In the genomic region with DNA sequence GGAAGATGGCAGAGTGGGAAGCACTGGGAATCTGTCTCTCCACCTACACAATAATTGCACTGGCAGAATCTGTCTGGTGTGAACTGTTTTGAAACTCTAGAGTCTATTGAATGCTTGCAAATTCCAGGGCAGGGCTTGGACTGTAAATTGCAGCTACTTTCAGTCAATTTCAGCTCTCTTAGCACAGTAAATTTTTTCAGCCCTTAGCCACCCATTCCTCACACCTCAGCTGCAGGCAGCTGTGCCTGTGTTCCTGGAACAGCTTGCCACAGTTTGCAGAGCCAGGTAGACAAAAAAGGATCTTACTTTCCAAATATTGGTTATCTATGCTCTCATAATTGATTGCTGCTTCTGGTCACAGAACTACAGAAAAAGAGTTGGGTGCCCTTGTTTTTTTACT, we compare ENCODE assay signal across 16 cellular contexts. TPM values are rescaled to one million over a fixed set of nuclear protein-coding genes. Genes with fewer than 3 reads are reported as not detected.
A peak's percentile ranks its signal among the peaks of the same experiment; 100 is the strongest.
DNase-seq lines count a peak whose midpoint lies in the region; ATAC-seq and TF ChIP-seq lines count a peak whose summit lies in the region.
"Had no signal": no experiment of that assay in that cellular context is flagged by ENCODE, and none has a peak within 500 bp of the region (broad histone marks: within the 10 kb centered on the region; RNA-seq: fewer than 3 reads in every experiment).

No MANE protein-coding gene starts in this region.

- H3K9me3 ChIP-seq in mammary epithelial cell (replicated peaks; ENCODE audit: insufficient read depth, low read length) (peaks cover 3% of the 10 kb centered on the region), neuronal stem cell (replicated peaks in 1 of 2; ENCODE audit: control insufficient read depth in 2 of 2, insufficient read depth in 1 of 2, low read depth in 1 of 2, low read length in 2 of 2) (peaks cover under 1 to 5% of the 10 kb centered on the region in 2 donors)

- no peak overlapping the region for H4K91ac ChIP-seq in neuronal stem cell (ENCODE audit: low read depth, low read length, poor library complexity)

- no peak overlapping the region for H3K23ac ChIP-seq in neuronal stem cell (ENCODE audit: low read depth, low read length, poor library complexity)

- no peak overlapping the region for H4K8ac ChIP-seq in neuronal stem cell (ENCODE audit: low read depth, low read length)

- in situ Hi-C loops in mammary epithelial cell (cut with MboI; ENCODE audit: low sequenced_read_pairs in 2 of 2), result no loop called here

- no peak overlapping the region for H2BK12ac ChIP-seq in neuronal stem cell (ENCODE audit: low read length)

- H2BK120ac ChIP-seq in neuronal stem cell (ENCODE audit: low read depth, low read length), result no peak overlapping the region

- H3K36me3 ChIP-seq in mammary epithelial cell (ENCODE audit: insufficient read depth, low read length) (no peaks in the 10 kb centered on the region), neuronal stem cell (replicated peaks in 1 of 2; ENCODE audit: control insufficient read depth in 2 of 2, insufficient read depth in 2 of 2, low read length in 2 of 2) (no peaks in the 10 kb centered on the region)

- CTCF ChIA-PET in mammary epithelial cell (lab: Charles Lee; ENCODE audit: low non-redundant PET) (no interaction called here), MCF 10A (lab: Yijun Ruan, JAX) (interaction anchor here (0.5 kb wide), 1 partner anchor 57 kb away, joined by 4 read pairs; no protein-coding TSS in a partner anchor)

- H3K27me3 Mint-ChIP-seq in MCF 10A (ENCODE audit: insufficient read depth, unreplicated experiment) (no peaks in the 10 kb centered on the region), type B pancreatic cell (no peaks in the 10 kb centered on the region)
- no peaks in the 10 kb centered on the region for H3K27me3 Mint-ChIP-seq in activated T-cell treated with anti-CD3 and anti-CD28 coated beads, Interleukin-2, amount 50 U/mL, for 4 hours (ENCODE audit: low read depth)

- no peaks in the 10 kb centered on the region for H3K79me2 ChIP-seq in mammary epithelial cell (ENCODE audit: insufficient read depth, low read length)

- H3K4me3 Mint-ChIP-seq in MCF 10A (ENCODE audit: unreplicated experiment), result no peak overlapping the region
- H3K4me3 Mint-ChIP-seq in type B pancreatic cell, result no peak overlapping the region
- no peak overlapping the region for H3K4me3 Mint-ChIP-seq in activated T-cell treated with anti-CD3 and anti-CD28 coated beads, Interleukin-2, amount 50 U/mL, for 4 hours

- H3K27ac ChIP-seq in mammary epithelial cell (ENCODE audit: insufficient read depth, low read depth, low read length), result no peak overlapping the region
- H3K27ac ChIP-seq in neuronal stem cell (replicated peaks; ENCODE audit: low read length), result no peak overlapping the region

- no peak overlapping the region for H3K4me2 ChIP-seq in mammary epithelial cell (ENCODE audit: insufficient read depth, low read depth, low read length)
- no peak overlapping the region for H3K4me2 ChIP-seq in neuronal stem cell (ENCODE audit: insufficient read depth, low read length, poor library complexity, severe bottlenecking)

- H4K20me1 ChIP-seq in mammary epithelial cell (ENCODE audit: insufficient read depth, low read length), result no peaks in the 10 kb centered on the region

- dilution Hi-C loops in mammary epithelial cell (cut with HindIII; ENCODE audit: low sequenced_read_pairs), result no loop called here

- H3K4me3 ChIP-seq in mammary epithelial cell (replicated peaks in 1 of 3; ENCODE audit: insufficient read depth in 1 of 3, low read depth in 2 of 3, low read length in 3 of 3) (no peak overlapping the region), neuronal stem cell (ENCODE audit: low read length in 2 of 2) (no peak overlapping the region)

- H2AK5ac ChIP-seq in neuronal stem cell (ENCODE audit: low read depth, low read length), result no peak overlapping the region

- H3K79me1 ChIP-seq in neuronal stem cell (ENCODE audit: low read depth, low read length), result no peaks in the 10 kb centered on the region

- H3K4ac ChIP-seq in neuronal stem cell (ENCODE audit: low read length), result no peak overlapping the region

- intact Hi-C loops in mammary epithelial cell (cut with micrococcal nuclease), result no loop called here
- intact Hi-C loops in MCF 10A (cut with micrococcal nuclease), result no loop called here

- H3K4me1 Mint-ChIP-seq in MCF 10A (ENCODE audit: insufficient read depth, unreplicated experiment) (peaks cover 5% of the 10 kb centered on the region), type B pancreatic cell (ENCODE audit: unreplicated experiment) (peaks cover 16% of the 10 kb centered on the region)
- H3K4me1 Mint-ChIP-seq in activated T-cell treated with anti-CD3 and anti-CD28 coated beads, Interleukin-2, amount 50 U/mL, for 4 hours (ENCODE audit: low read depth), result peaks cover 5% of the 10 kb centered on the region

- no peak for TF ChIP-seq CTCF in mammary epithelial cell (conservative IDR thresholded peaks at IDR 0.05 in 1 of 2, IDR thresholded peaks at IDR 0.05 in 1 of 2; ENCODE audit: extremely low read depth in 1 of 2, insufficient read depth in 1 of 2, low read depth in 1 of 2, low read length in 2 of 2)
- TF ChIP-seq CTCF in MCF 10A (IDR thresholded peaks at IDR 0.05; ENCODE audit: unreplicated experiment), result no peak
- no peak for TF ChIP-seq CTCF in type B pancreatic cell (conservative IDR thresholded peaks at IDR 0.05)

- no peak overlapping the region for H2BK5ac ChIP-seq in neuronal stem cell (ENCODE audit: low read length)

- no peak overlapping the region for H3K27ac Mint-ChIP-seq in MCF 10A (ENCODE audit: low read depth, unreplicated experiment)
- H3K27ac Mint-ChIP-seq in type B pancreatic cell, result peak overlapping the region; percentile 61

- BruUV-seq in mammary epithelial cell (replicated peaks; lab: Mats Ljungman, UMichigan), result no TSS peak
- no TSS peak for BruUV-seq in MCF 10A (replicated peaks; lab: Mats Ljungman, UMichigan)

- H3K27me3 ChIP-seq in mammary epithelial cell (ENCODE audit: insufficient read depth, low read length) (no peaks in the 10 kb centered on the region), neuronal stem cell (ENCODE audit: control insufficient read depth in 3 of 3, insufficient read depth in 3 of 3, low read depth in 1 of 3, low read length in 3 of 3) (no peaks in the 10 kb centered on the region)

- DNase-seq in mammary epithelial cell, result no peak
- DNase-seq in MCF 10A (ENCODE audit: unreplicated experiment), result no peak
- DNase-seq in inferior parietal cortex (ENCODE audit: extremely low spot score), result peak; percentile 41
- DNase-seq in neuronal stem cell (ENCODE audit: low spot score), result no peak
- no peak for DNase-seq in type B pancreatic cell (ENCODE audit: extremely low spot score, unreplicated experiment)
- DNase-seq in NCI-H82 (lab: John Stamatoyannopoulos, UW), result no peak
- DNase-seq in activated T-cell treated with anti-CD3 and anti-CD28 coated beads, Interleukin-2, amount 50 U/mL, for 4 hours, result no peak
- DNase-seq in NCI-H1930 (lab: John Stamatoyannopoulos, UW), result no peak
- DNase-seq: 8988T, C1 segment of cervical spinal cord, IMR-90, Kasumi-1, NCI-H1105 treated with DMSO at 0.1 percent for 48 hours, NCI-H1694 treated with DMSO at 0.1 percent for 48 hours, NCI-H446, RPMI8226 had no signal

- no peak overlapping the region for H2BK15ac ChIP-seq in neuronal stem cell (ENCODE audit: low read length)

- H3K36me3 Mint-ChIP-seq in MCF 10A (ENCODE audit: insufficient read depth, unreplicated experiment), result no peaks in the 10 kb centered on the region
- H3K36me3 Mint-ChIP-seq in type B pancreatic cell, result peaks cover 7% of the 10 kb centered on the region
- peaks cover 4% of the 10 kb centered on the region for H3K36me3 Mint-ChIP-seq in activated T-cell treated with anti-CD3 and anti-CD28 coated beads, Interleukin-2, amount 50 U/mL, for 4 hours (ENCODE audit: insufficient read depth)

- no peak for ATAC-seq in activated T-cell treated with anti-CD3 and anti-CD28 coated beads, Interleukin-2, amount 50 U/mL, for 4 hours

- H3K18ac ChIP-seq in neuronal stem cell (ENCODE audit: low read length), result no peak overlapping the region

- no peak overlapping the region for H3K14ac ChIP-seq in neuronal stem cell (ENCODE audit: low read length)

- H3K4me1 ChIP-seq in mammary epithelial cell (ENCODE audit: insufficient read depth, low read length) (peaks cover 4% of the 10 kb centered on the region), neuronal stem cell (ENCODE audit: control insufficient read depth in 2 of 2, insufficient read depth in 1 of 2, low read depth in 1 of 2, low read length in 2 of 2) (peaks cover 2 to 5% of the 10 kb centered on the region in 2 donors)

- no peak overlapping the region for H3K9ac ChIP-seq in mammary epithelial cell (ENCODE audit: insufficient read depth, low read length)
- no peak overlapping the region for H3K9ac ChIP-seq in neuronal stem cell (ENCODE audit: low read depth, low read length, poor library complexity)

- POLR2A ChIA-PET in MCF 10A (lab: Yijun Ruan, JAX), result interaction anchor here (0.7 kb wide), 1 partner anchor 239 kb away, joined by 3 read pairs; no protein-coding TSS in a partner anchor

- H3K9me3 Mint-ChIP-seq in MCF 10A (ENCODE audit: unreplicated experiment) (peaks cover 10% of the 10 kb centered on the region), type B pancreatic cell (peaks cover 8% of the 10 kb centered on the region)
- peaks cover 6% of the 10 kb centered on the region for H3K9me3 Mint-ChIP-seq in activated T-cell treated with anti-CD3 and anti-CD28 coated beads, Interleukin-2, amount 50 U/mL, for 4 hours

- H2AFZ ChIP-seq in mammary epithelial cell (ENCODE audit: low read depth, low read length), result peak overlapping the region; percentile 40
- peak overlapping the region; percentile 56 for H2AFZ ChIP-seq in neuronal stem cell (ENCODE audit: low read length)

RNA-seq across cellular contexts. Expression of gene MMP19, which starts 33.4 kb away (rescaled TPM):
- total RNA-seq in mammary epithelial cell (1 to 10 TPM in 1 of 2 donors, under 1 TPM in 1; 0.33 to 2.1 TPM), MCF 10A (2022) (3.3 and 3.7 TPM in 2 replicates), type B pancreatic cell (ENCODE audit: low replicate concordance) (0.38 and 0.48 TPM in 2 replicates)
- 0.74 TPM for polyA plus RNA-seq in mammary epithelial cell
- not detected for polyA minus RNA-seq in mammary epithelial cell
- 0.24 TPM for polyA plus RNA-seq in neuronal stem cell (2013, experiment 1 of 2)
- polyA plus RNA-seq in neuronal stem cell (2013, experiment 2 of 2), result 0.21 TPM
- total RNA-seq in activated T-cell treated with anti-CD3 and anti-CD28 coated beads, Interleukin-2, amount 50 U/mL, for 4 hours, result not detected

RNA-seq across cellular contexts. Expression of gene DNAJC14, which starts 46.7 kb away (rescaled TPM):
- total RNA-seq in mammary epithelial cell (10 to 100 TPM; 24.3 to 40.8 TPM), MCF 10A (2022) (27.3 and 29.9 TPM in 2 replicates), type B pancreatic cell (ENCODE audit: low replicate concordance) (30.0 and 34.6 TPM in 2 replicates)
- polyA plus RNA-seq in mammary epithelial cell, result 7.5 TPM
- polyA minus RNA-seq in mammary epithelial cell, result 64.0 TPM
- 16.5 TPM for polyA plus RNA-seq in neuronal stem cell (2013, experiment 1 of 2)
- polyA plus RNA-seq in neuronal stem cell (2013, experiment 2 of 2), result 16.1 TPM
- 10 to 100 TPM; 32.4 to 38.2 (median 33.5) TPM for total RNA-seq in activated T-cell treated with anti-CD3 and anti-CD28 coated beads, Interleukin-2, amount 50 U/mL, for 4 hours

RNA-seq across cellular contexts. Expression of gene PYM1, which starts 51.6 kb away (rescaled TPM):
- total RNA-seq in mammary epithelial cell (10 to 100 TPM; 37.2 to 38.0 TPM), MCF 10A (2022) (50.5 and 56.5 TPM in 2 replicates), type B pancreatic cell (ENCODE audit: low replicate concordance) (28.0 and 33.7 TPM in 2 replicates)
- 47.8 TPM for polyA plus RNA-seq in mammary epithelial cell
- 28.7 TPM for polyA minus RNA-seq in mammary epithelial cell
- polyA plus RNA-seq in neuronal stem cell (2013, experiment 1 of 2), result 50.0 TPM
- polyA plus RNA-seq in neuronal stem cell (2013, experiment 2 of 2), result 49.6 TPM
- 10 to 100 TPM; 24.9 to 30.0 (median 28.4) TPM for total RNA-seq in activated T-cell treated with anti-CD3 and anti-CD28 coated beads, Interleukin-2, amount 50 U/mL, for 4 hours

RNA-seq across cellular contexts. Expression of gene DGKA, which starts 54.9 kb away (rescaled TPM):
- total RNA-seq in mammary epithelial cell (100 to 1,000 TPM; 204 to 378 TPM), MCF 10A (2022) (177 and 236 TPM in 2 replicates), type B pancreatic cell (ENCODE audit: low replicate concordance) (28.6 and 46.6 TPM in 2 replicates)
- polyA plus RNA-seq in mammary epithelial cell, result 195 TPM
- polyA minus RNA-seq in mammary epithelial cell, result 263 TPM
- 11.5 TPM for polyA plus RNA-seq in neuronal stem cell (2013, experiment 1 of 2)
- polyA plus RNA-seq in neuronal stem cell (2013, experiment 2 of 2), result 10.1 TPM
- total RNA-seq in activated T-cell treated with anti-CD3 and anti-CD28 coated beads, Interleukin-2, amount 50 U/mL, for 4 hours, result 100 to 1,000 TPM; 132 to 164 (median 153) TPM

RNA-seq across cellular contexts. Expression of gene ORMDL2, which starts 58.3 kb away (rescaled TPM):
- total RNA-seq in mammary epithelial cell (10 to 100 TPM; 24.3 to 91.3 TPM), MCF 10A (2022) (54.6 and 55.9 TPM in 2 replicates), type B pancreatic cell (ENCODE audit: low replicate concordance) (50.9 and 76.1 TPM in 2 replicates)
- polyA plus RNA-seq in mammary epithelial cell, result 97.6 TPM
- 105 TPM for polyA minus RNA-seq in mammary epithelial cell
- polyA plus RNA-seq in neuronal stem cell (2013, experiment 1 of 2), result 36.2 TPM
- 35.5 TPM for polyA plus RNA-seq in neuronal stem cell (2013, experiment 2 of 2)
- total RNA-seq in activated T-cell treated with anti-CD3 and anti-CD28 coated beads, Interleukin-2, amount 50 U/mL, for 4 hours, result 10 to 100 TPM; 45.9 to 57.0 (median 49.9) TPM
